Comparison of ENCODE assay signal across 14 cellular contexts in the genomic region with DNA sequence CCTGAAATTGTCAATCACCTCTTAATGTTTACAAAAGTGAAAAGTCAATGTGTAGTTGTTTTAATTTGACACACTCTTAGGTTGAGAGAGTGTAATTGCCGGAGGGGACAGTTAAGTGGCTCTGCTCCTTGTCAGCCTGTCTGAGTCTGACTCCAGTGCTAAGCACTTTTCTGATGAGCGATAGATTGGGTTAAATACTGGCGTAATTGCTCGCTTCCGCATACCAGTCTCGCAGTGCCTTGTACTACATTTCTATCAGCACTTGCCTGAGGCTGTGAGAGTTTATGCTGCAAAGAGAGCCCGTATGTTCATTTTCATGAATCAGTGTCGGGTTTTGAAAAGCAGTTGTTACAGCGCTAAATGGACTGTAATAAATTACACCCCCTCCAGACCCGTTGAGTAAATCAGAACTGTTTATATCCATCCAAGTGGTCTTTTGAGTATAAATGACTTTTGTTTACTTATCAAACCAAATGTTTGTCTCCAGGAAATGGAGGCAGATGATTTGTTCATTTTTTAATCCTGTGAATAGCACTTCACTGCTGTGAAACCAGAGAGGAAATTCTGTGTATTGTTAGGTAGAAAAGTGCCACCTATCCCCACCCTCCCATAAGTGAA. TPM values are rescaled to one million over a fixed set of nuclear protein-coding genes. Genes with fewer than 3 reads are reported as not detected.
DNase-seq lines count a peak whose midpoint lies in the region; ATAC-seq, FAIRE-seq and TF ChIP-seq lines count a peak whose summit lies in the region.
"Had no signal": no experiment of that assay in that cellular context is flagged by ENCODE, and none has a peak within 500 bp of the region (broad histone marks: within the 10 kb centered on the region; RNA-seq: fewer than 3 reads in every experiment).

No MANE protein-coding gene starts in this region.

- no TSS peak for BruUV-seq in PC-9 (replicated peaks; lab: Mats Ljungman, UMichigan)

- no peak for ATAC-seq in GM21360 (IDR thresholded peaks at IDR 0.05; ENCODE audit: unreplicated experiment)
- ATAC-seq in natural killer cell treated with Interleukin-12 subunit alpha and Interleukin-12 subunit beta and Interleukin-15 and Interleukin-18, amount 100 ng/mL, for 72 hours: no peak
- ATAC-seq: left lobe of liver, psoas muscle had no signal

- H3K27ac ChIP-seq in PC-9 (no peak overlapping the region), keratinocyte (ENCODE audit: control insufficient read depth, insufficient read depth, low read length) (no peak overlapping the region)
- H3K27ac ChIP-seq: BLaER1 treated with 17β-estradiol and CSF1 and Interleukin-3, amounts not matched to agents 10 nM and 100 nM; psoas muscle had no signal

- H3K27me3 ChIP-seq in BE2C: no peaks in the 10 kb centered on the region
- H3K27me3 ChIP-seq in PC-9 (ENCODE audit: insufficient read depth, low read depth): peaks cover 44% of the 10 kb centered on the region
- H3K27me3 ChIP-seq in keratinocyte (ENCODE audit: control insufficient read depth, extremely low read depth, insufficient read depth, low read length): no peaks in the 10 kb centered on the region
- H3K27me3 ChIP-seq: BLaER1 treated with 17β-estradiol and CSF1 and Interleukin-3, amounts not matched to agents 10 nM and 100 nM had no signal

- H3K36me3 Mint-ChIP-seq in natural killer cell treated with Interleukin-12 subunit alpha and Interleukin-12 subunit beta and Interleukin-15 and Interleukin-18, amount 100 ng/mL, for 72 hours: peaks cover 7% of the 10 kb centered on the region

- H3K79me2 ChIP-seq in PC-9 (ENCODE audit: low read depth) (no peaks in the 10 kb centered on the region), keratinocyte (ENCODE audit: control insufficient read depth, insufficient read depth, low read length) (no peaks in the 10 kb centered on the region)

- H3K36me3 ChIP-seq in BE2C: no peaks in the 10 kb centered on the region
- H3K36me3 ChIP-seq in PC-9 (ENCODE audit: low read depth): no peaks in the 10 kb centered on the region
- no peaks in the 10 kb centered on the region for H3K36me3 ChIP-seq in keratinocyte (ENCODE audit: control insufficient read depth in 2 of 2, extremely low read depth in 1 of 2, insufficient read depth in 2 of 2, low read length in 2 of 2)
- H3K36me3 ChIP-seq: BLaER1 treated with 17β-estradiol and CSF1 and Interleukin-3, amounts not matched to agents 10 nM and 100 nM had no signal

- H3K4me1 ChIP-seq in BE2C: no peaks in the 10 kb centered on the region
- no peaks in the 10 kb centered on the region for H3K4me1 ChIP-seq in PC-9 (replicated peaks; ENCODE audit: insufficient read depth)
- peaks cover 6% of the 10 kb centered on the region for H3K4me1 ChIP-seq in keratinocyte (ENCODE audit: control insufficient read depth, extremely low read depth, insufficient read depth, low read length)
- H3K4me1 ChIP-seq: psoas muscle had no signal

- H3K9me2 ChIP-seq in PC-9 (ENCODE audit: insufficient read depth): no peaks in the 10 kb centered on the region

- H2AFZ ChIP-seq in PC-9: no peak overlapping the region
- peak overlapping the region; percentile 24 for H2AFZ ChIP-seq in keratinocyte (ENCODE audit: control insufficient read depth, low read length)

- no peaks in the 10 kb centered on the region for H3K9me1 ChIP-seq in keratinocyte (ENCODE audit: control insufficient read depth, extremely low read depth, insufficient read depth, low read length)

- H4K20me1 ChIP-seq in PC-9 (ENCODE audit: insufficient read depth) (no peaks in the 10 kb centered on the region), keratinocyte (ENCODE audit: control insufficient read depth, extremely low read depth, insufficient read depth, low read length) (no peaks in the 10 kb centered on the region)
- H4K20me1 ChIP-seq: BLaER1 treated with 17β-estradiol and CSF1 and Interleukin-3, amounts not matched to agents 10 nM and 100 nM had no signal

- H3K4me2 ChIP-seq in PC-9: no peak overlapping the region
- peak overlapping the region; percentile 52 for H3K4me2 ChIP-seq in keratinocyte (ENCODE audit: control insufficient read depth, extremely low read depth, insufficient read depth, low read depth, low read length)

- no peak overlapping the region for H3K9ac ChIP-seq in keratinocyte (ENCODE audit: control insufficient read depth, extremely low read depth, insufficient read depth, low read length)
- H3K9ac ChIP-seq: BLaER1 treated with 17β-estradiol and CSF1 and Interleukin-3, amounts not matched to agents 10 nM and 100 nM had no signal

- H3K4me1 Mint-ChIP-seq in natural killer cell treated with Interleukin-12 subunit alpha and Interleukin-12 subunit beta and Interleukin-15 and Interleukin-18, amount 100 ng/mL, for 72 hours (ENCODE audit: low read depth in 2 of 2): no peaks in the 10 kb centered on the region
- H3K4me1 Mint-ChIP-seq: activated CD4-positive, alpha-beta memory T cell treated with anti-CD3 and anti-CD28 coated beads, Interleukin-2, amount 10 ng/mL, durations not matched to agents 7 days and 5 days had no signal

- intact Hi-C loops in PC-9 (cut with micrococcal nuclease; ENCODE audit: unreplicated experiment): no loop called here

- dilution Hi-C loops in keratinocyte (cut with MboI; ENCODE audit: extremely low pct_ligation_motif_present, low sequenced_read_pairs): no loop called here

- no peak overlapping the region for H3K4me3 Mint-ChIP-seq in natural killer cell treated with Interleukin-12 subunit alpha and Interleukin-12 subunit beta and Interleukin-15 and Interleukin-18, amount 100 ng/mL, for 72 hours
- H3K4me3 Mint-ChIP-seq: activated CD4-positive, alpha-beta memory T cell treated with anti-CD3 and anti-CD28 coated beads, Interleukin-2, amount 10 ng/mL, durations not matched to agents 7 days and 5 days had no signal

- FAIRE-seq in keratinocyte (lab: Jason Lieb, UNC): peak; percentile 84
- FAIRE-seq: endothelial cell of umbilical vein had no signal

- CTCF ChIA-PET in PC-9 (lab: Charles Lee): no interaction called here

- DNase-seq in BE2C: peak; percentile 7
- peak; percentile 90 for DNase-seq in M059J (ENCODE audit: low read depth)
- DNase-seq in PC-9: peak; percentile 6 to 62
- DNase-seq in keratinocyte (ENCODE audit: low read depth, low spot score): peak; percentile 13
- DNase-seq in activated CD4-positive, alpha-beta T cell treated with anti-CD3 and anti-CD28 coated beads, Interleukin-2, amount 50 U/mL, for 48 hours: no peak
- no peak for DNase-seq in HT-29 (ENCODE audit: low spot score)
- no peak for DNase-seq in natural killer cell treated with Interleukin-12 subunit alpha and Interleukin-12 subunit beta and Interleukin-15 and Interleukin-18, amount 100 ng/mL, for 72 hours (ENCODE audit: low spot score)
- DNase-seq: activated CD4-positive, alpha-beta memory T cell treated with anti-CD3 and anti-CD28 coated beads, Interleukin-2, amount 10 ng/mL, durations not matched to agents 7 days and 5 days; NCI-H1092; psoas muscle had no signal

- H3K27me3 Mint-ChIP-seq in natural killer cell treated with Interleukin-12 subunit alpha and Interleukin-12 subunit beta and Interleukin-15 and Interleukin-18, amount 100 ng/mL, for 72 hours: peaks cover 41 to 60% of the 10 kb centered on the region in 2 donors

- no peaks in the 10 kb centered on the region for H3K9me3 ChIP-seq in BE2C
- no peaks in the 10 kb centered on the region for H3K9me3 ChIP-seq in PC-9 (ENCODE audit: insufficient read depth, low read depth)
- no peaks in the 10 kb centered on the region for H3K9me3 ChIP-seq in keratinocyte (ENCODE audit: control insufficient read depth, low read depth, low read length)
- H3K9me3 ChIP-seq: psoas muscle had no signal

- peaks cover 5% of the 10 kb centered on the region for H3K9me3 Mint-ChIP-seq in natural killer cell treated with Interleukin-12 subunit alpha and Interleukin-12 subunit beta and Interleukin-15 and Interleukin-18, amount 100 ng/mL, for 72 hours

- H3K27ac Mint-ChIP-seq in natural killer cell treated with Interleukin-12 subunit alpha and Interleukin-12 subunit beta and Interleukin-15 and Interleukin-18, amount 100 ng/mL, for 72 hours: no peak overlapping the region
- H3K27ac Mint-ChIP-seq: activated CD4-positive, alpha-beta memory T cell treated with anti-CD3 and anti-CD28 coated beads, Interleukin-2, amount 10 ng/mL, durations not matched to agents 7 days and 5 days had no signal

- no peaks in the 10 kb centered on the region for H3F3A ChIP-seq in PC-9 (ENCODE audit: insufficient read depth, low read depth)

- H3K4me3 ChIP-seq in BE2C (ENCODE audit: low read depth, low read length) (no peak overlapping the region), PC-9 (no peak overlapping the region), keratinocyte (ENCODE audit: control insufficient read depth in 2 of 3, extremely low read depth in 1 of 3, insufficient read depth in 2 of 3, low read depth in 1 of 3, low read length in 3 of 3) (no peak overlapping the region)
- H3K4me3 ChIP-seq: BLaER1 treated with 17β-estradiol and CSF1 and Interleukin-3, amounts not matched to agents 10 nM and 100 nM; psoas muscle had no signal

- TF ChIP-seq CTCF in BE2C (IDR thresholded peaks at IDR 0.05; ENCODE audit: low read depth, low read length) (no peak), PC-9 (conservative IDR thresholded peaks at IDR 0.05) (no peak), keratinocyte (optimal IDR thresholded peaks at IDR 0.05 in 1 of 3, IDR thresholded peaks at IDR 0.05 in 1 of 3, conservative IDR thresholded peaks at IDR 0.05 in 1 of 3; ENCODE audit: extremely low read depth in 1 of 3, insufficient read depth in 2 of 3, low read length in 3 of 3) (no peak)

- POLR2A ChIA-PET in PC-9 (lab: Charles Lee; ENCODE audit: unreplicated experiment): interaction anchor here (0.7 kb wide), 1 partner anchor 20 kb away, joined by 6 read pairs; no protein-coding TSS in a partner anchor

RNA-seq across cellular contexts. Expression of gene DMRT3, which starts 41.0 kb away (rescaled TPM):
- polyA plus RNA-seq in BE2C (2012; ENCODE audit: insufficient read depth, insufficient read length, low read depth): not detected
- not detected in 2 replicates for total RNA-seq in M059J (2014; rRNA removed; shearing (Covaris generic))
- total RNA-seq in PC-9 (2021): not detected in 2 replicates
- polyA plus RNA-seq in keratinocyte: not detected in 3 replicates
- not detected for polyA plus RNA-seq in keratinocyte (2011; ENCODE audit: low read depth)
- polyA plus RNA-seq in keratinocyte (2011; cell fraction: cytosol; rRNA removed): not detected in 2 replicates
- not detected in 2 replicates for polyA plus RNA-seq in keratinocyte (2011; cell fraction: nucleus; rRNA removed)
- not detected in 2 replicates for polyA plus RNA-seq in keratinocyte (2012; ENCODE audit: low replicate concordance)
- polyA minus RNA-seq in keratinocyte: not detected in 3 replicates
- polyA minus RNA-seq in keratinocyte (2011; cell fraction: cytosol; rRNA and poly(A)+ RNA removed): not detected
- not detected in 2 replicates for polyA minus RNA-seq in keratinocyte (2011; cell fraction: nucleus; rRNA and poly(A)+ RNA removed)
- not detected in 2 replicates for total RNA-seq in HT-29 (2014; rRNA removed; shearing (Covaris generic))
- not detected for total RNA-seq in natural killer cell treated with Interleukin-12 subunit alpha and Interleukin-12 subunit beta and Interleukin-15 and Interleukin-18, amount 100 ng/mL, for 72 hours
- total RNA-seq: activated CD4-positive, alpha-beta memory T cell treated with anti-CD3 and anti-CD28 coated beads, Interleukin-2, amount 10 ng/mL, durations not matched to agents 7 days and 5 days; endothelial cell of umbilical vein; left lobe of liver had no signal
- polyA plus RNA-seq: endothelial cell of umbilical vein had no signal

Comparison
In these comparisons a context has a peak if more than half of its experiments do, and no peak if none do; other contexts are left out.
1. DNase-seq: peak in BE2C (single experiment), M059J (single experiment), PC-9 (2 of 2) and keratinocyte (single experiment); none in activated CD4-positive, alpha-beta T cell treated with anti-CD3 and anti-CD28 coated beads, Interleukin-2, amount 50 U/mL, for 48 hours (0 of 2), HT-29 (single experiment) and natural killer cell treated with Interleukin-12 subunit alpha and Interleukin-12 subunit beta and Interleukin-15 and Interleukin-18, amount 100 ng/mL, for 72 hours (single experiment).